Comparison of ENCODE assay signal across 18 cellular contexts in genomic region chr11:17575431-17576425, GRCh38. TPM values are rescaled to one million over a fixed set of nuclear protein-coding genes. Genes with fewer than 3 reads are reported as not detected.
A peak's percentile ranks its signal among the peaks of the same experiment; 100 is the strongest.
DNase-seq lines count a peak whose midpoint lies in the region; ATAC-seq and TF ChIP-seq lines count a peak whose summit lies in the region.
"Had no signal": no experiment of that assay in that cellular context is flagged by ENCODE, and none has a peak within 500 bp of the region (broad histone marks: within the 10 kb centered on the region; RNA-seq: fewer than 3 reads in every experiment).

No MANE protein-coding gene starts in this region.

- no peaks in the 10 kb centered on the region for H4K20me1 ChIP-seq in neural progenitor cell (ENCODE audit: low read depth)

- no peaks in the 10 kb centered on the region for H3K4me1 ChIP-seq in neural progenitor cell
- H3K4me1 ChIP-seq: A549 had no signal

- H3K27me3 Mint-ChIP-seq in natural killer cell treated with Interleukin-12 subunit alpha and Interleukin-12 subunit beta and Interleukin-15 and Interleukin-18, amount 100 ng/mL, for 72 hours = peaks cover 12 to 22% of the 10 kb centered on the region in 2 donors
- peaks cover 0 to 9% of the 10 kb centered on the region in 2 donors for H3K27me3 Mint-ChIP-seq in natural killer cell (ENCODE audit: low read depth in 2 of 2)
- H3K27me3 Mint-ChIP-seq in neural progenitor cell (ENCODE audit: insufficient read depth, low read depth) = peaks cover 13% of the 10 kb centered on the region

- no peak overlapping the region for H3K27ac Mint-ChIP-seq in natural killer cell treated with Interleukin-12 subunit alpha and Interleukin-12 subunit beta and Interleukin-15 and Interleukin-18, amount 100 ng/mL, for 72 hours
- H3K27ac Mint-ChIP-seq in natural killer cell (no peak overlapping the region), neural progenitor cell (no peak overlapping the region)
- H3K27ac Mint-ChIP-seq: CD8-positive, alpha-beta T cell had no signal

- H3K4me3 Mint-ChIP-seq in natural killer cell treated with Interleukin-12 subunit alpha and Interleukin-12 subunit beta and Interleukin-15 and Interleukin-18, amount 100 ng/mL, for 72 hours = no peak overlapping the region
- H3K4me3 Mint-ChIP-seq in natural killer cell (no peak overlapping the region), neural progenitor cell (peak overlapping the region; percentile 65)
- H3K4me3 Mint-ChIP-seq: CD8-positive, alpha-beta T cell had no signal

- no peak overlapping the region for H3K4me3 ChIP-seq in coronary artery
- H3K4me3 ChIP-seq in neural progenitor cell = no peak overlapping the region
- H3K4me3 ChIP-seq: A549, GM23248 had no signal

- no peaks in the 10 kb centered on the region for H3K9me3 ChIP-seq in neural progenitor cell (ENCODE audit: low read depth)
- H3K9me3 ChIP-seq: A549 had no signal

- H3F3A ChIP-seq in neural progenitor cell (ENCODE audit: low read depth) = no peaks in the 10 kb centered on the region

- H3K27ac ChIP-seq in coronary artery (no peak overlapping the region), neural progenitor cell (no peak overlapping the region)
- H3K27ac ChIP-seq: A549, GM23248 had no signal

- H3K36me3 Mint-ChIP-seq in natural killer cell treated with Interleukin-12 subunit alpha and Interleukin-12 subunit beta and Interleukin-15 and Interleukin-18, amount 100 ng/mL, for 72 hours = no peaks in the 10 kb centered on the region
- H3K36me3 Mint-ChIP-seq in natural killer cell (no peaks in the 10 kb centered on the region), neural progenitor cell (no peaks in the 10 kb centered on the region)
- H3K36me3 Mint-ChIP-seq: CD8-positive, alpha-beta T cell had no signal

- peaks cover 0 to 9% of the 10 kb centered on the region in 2 donors for H3K4me1 Mint-ChIP-seq in natural killer cell treated with Interleukin-12 subunit alpha and Interleukin-12 subunit beta and Interleukin-15 and Interleukin-18, amount 100 ng/mL, for 72 hours (ENCODE audit: low read depth in 2 of 2)
- H3K4me1 Mint-ChIP-seq in natural killer cell (peaks cover 6 to 16% of the 10 kb centered on the region in 2 donors), neural progenitor cell (peaks cover 14% of the 10 kb centered on the region)

- H3K27me3 ChIP-seq in neural progenitor cell = no peaks in the 10 kb centered on the region

- H3K9ac ChIP-seq in neural progenitor cell = no peak overlapping the region
- H3K9ac ChIP-seq: GM23248 had no signal

- no peak overlapping the region for H2AFZ ChIP-seq in neural progenitor cell (replicated peaks)
- H2AFZ ChIP-seq: GM23248 had no signal

- DNase-seq in natural killer cell treated with Interleukin-12 subunit alpha and Interleukin-12 subunit beta and Interleukin-15 and Interleukin-18, amount 100 ng/mL, for 72 hours (ENCODE audit: low spot score) = peak; percentile 54
- DNase-seq in natural killer cell (no peak), coronary artery (ENCODE audit: low spot score) (peak; percentile 52), neural progenitor cell (ENCODE audit: low spot score) (no peak), activated gamma-delta T cell treated with Interleukin-2 at 50 U/mL for 16 hours (no peak)
- no peak for DNase-seq in stimulated activated CD4-positive, alpha-beta T cell treated with anti-CD3 and anti-CD28 coated beads, Interleukin-1b, Interleukin-23, amount 100 ng/mL, for 48 hours
- DNase-seq: Calu3; CD8-positive, alpha-beta T cell; GF-D8; GM23248; KBM-7; NCI-H1105 treated with DMSO at 0.1 percent for 48 hours; NCI-H1694; OCI-M1; Right ventricle myocardium superior had no signal

- intact Hi-C loops in natural killer cell (cut with micrococcal nuclease) = no loop called here

- H3K36me3 ChIP-seq in neural progenitor cell = no peaks in the 10 kb centered on the region

- TF ChIP-seq CTCF in natural killer cell (IDR thresholded peaks at IDR 0.05) (no peak), coronary artery (IDR thresholded peaks at IDR 0.05) (no peak), neural progenitor cell (IDR thresholded peaks at IDR 0.05) (no peak)

- ATAC-seq in natural killer cell treated with Interleukin-12 subunit alpha and Interleukin-12 subunit beta and Interleukin-15 and Interleukin-18, amount 100 ng/mL, for 72 hours = no peak
- ATAC-seq in natural killer cell (no peak), GM21447 (IDR thresholded peaks at IDR 0.05; ENCODE audit: unreplicated experiment) (no peak)
- ATAC-seq: A549; CD8-positive, alpha-beta T cell had no signal

- no peak overlapping the region for H3K4me2 ChIP-seq in neural progenitor cell
- H3K4me2 ChIP-seq: A549 had no signal

- no peaks in the 10 kb centered on the region for H3K79me2 ChIP-seq in neural progenitor cell (ENCODE audit: low read depth)

- no peaks in the 10 kb centered on the region for H3K9me3 Mint-ChIP-seq in natural killer cell treated with Interleukin-12 subunit alpha and Interleukin-12 subunit beta and Interleukin-15 and Interleukin-18, amount 100 ng/mL, for 72 hours
- H3K9me3 Mint-ChIP-seq in natural killer cell (no peaks in the 10 kb centered on the region), neural progenitor cell (no peaks in the 10 kb centered on the region)
- H3K9me3 Mint-ChIP-seq: CD8-positive, alpha-beta T cell had no signal

RNA-seq across cellular contexts. Expression of gene OTOG, which starts 28.7 kb away (rescaled TPM):
- not detected for total RNA-seq in natural killer cell treated with Interleukin-12 subunit alpha and Interleukin-12 subunit beta and Interleukin-15 and Interleukin-18, amount 100 ng/mL, for 72 hours
- total RNA-seq in natural killer cell (not detected), neural progenitor cell (ENCODE audit: low replicate concordance) (0.34 and 42.1 TPM in 2 replicates)
- total RNA-seq: Calu3; CD8-positive, alpha-beta T cell; GM23248; NCI-H460; Right ventricle myocardium superior had no signal

RNA-seq across cellular contexts. Expression of gene USH1C, which starts 31.5 kb away (rescaled TPM):
- not detected for total RNA-seq in natural killer cell treated with Interleukin-12 subunit alpha and Interleukin-12 subunit beta and Interleukin-15 and Interleukin-18, amount 100 ng/mL, for 72 hours
- total RNA-seq in natural killer cell (not detected), neural progenitor cell (ENCODE audit: low replicate concordance) (0.24 and 0.56 TPM in 2 replicates)
- total RNA-seq: CD8-positive, alpha-beta T cell; GM23248 had no signal

Comparison
In these comparisons a context has a peak if more than half of its experiments do, and no peak if none do; other contexts are left out.
1. DNase-seq: peak in natural killer cell treated with Interleukin-12 subunit alpha and Interleukin-12 subunit beta and Interleukin-15 and Interleukin-18, amount 100 ng/mL, for 72 hours (single experiment) and coronary artery (single experiment); none in natural killer cell (single experiment), neural progenitor cell (single experiment), stimulated activated CD4-positive, alpha-beta T cell treated with anti-CD3 and anti-CD28 coated beads, Interleukin-1b, Interleukin-23, amount 100 ng/mL, for 48 hours (single experiment) and activated gamma-delta T cell treated with Interleukin-2 at 50 U/mL for 16 hours (single experiment).